In genomic region chr4:26860922-26861433, GRCh38 we compare ENCODE assay signal across 8 cellular contexts.
DNase-seq lines count a peak whose midpoint lies in the region; ATAC-seq lines count a peak whose summit lies in the region.

No MANE protein-coding gene starts in this region.

- peak; percentile 5 for ATAC-seq in GM19468 (IDR thresholded peaks at IDR 0.05; ENCODE audit: extremely low read depth, unreplicated experiment)
- peak; percentile 4 for ATAC-seq in HG03558 (IDR thresholded peaks at IDR 0.05; ENCODE audit: extremely low read depth, unreplicated experiment)

- H3K27ac Mint-ChIP-seq in T-helper 1 cell treated with Interleukin-12 subunit alpha and Interleukin-12 subunit beta and Interleukin-4 antibody, amounts not matched to agents 30 μg/mL and 1 μg/mL, for 36 hours = peak overlapping the region; percentile 96

- H3K9me3 Mint-ChIP-seq in T-helper 1 cell treated with Interleukin-12 subunit alpha and Interleukin-12 subunit beta and Interleukin-4 antibody, amounts not matched to agents 30 μg/mL and 1 μg/mL, for 36 hours = no peaks in the 10 kb centered on the region

- DNase-seq in COLO668 (lab: John Stamatoyannopoulos, UW; ENCODE audit: unreplicated experiment) = peak; percentile 85
- peak in 31 of 56 donors; percentile 28 to 81 (median 64) for DNase-seq in amygdala (lab: John Stamatoyannopoulos, UW)
- DNase-seq in hypothalamus (lab: John Stamatoyannopoulos, UW) = peak in 28 of 51 donors; percentile 18 to 79 (median 60)
- DNase-seq in skeletal muscle cell (ENCODE audit: low read depth) = no peak
- DNase-seq in cerebellar nuclear complex (lab: John Stamatoyannopoulos, UW) = no peak

- peak overlapping the region; percentile 79 for H3K4me3 ChIP-seq in skeletal muscle cell (ENCODE audit: low read depth, low read length)

- peaks cover 8% of the 10 kb centered on the region for H3K36me3 Mint-ChIP-seq in T-helper 1 cell treated with Interleukin-12 subunit alpha and Interleukin-12 subunit beta and Interleukin-4 antibody, amounts not matched to agents 30 μg/mL and 1 μg/mL, for 36 hours (ENCODE audit: low read depth)

- H3K27me3 Mint-ChIP-seq in T-helper 1 cell treated with Interleukin-12 subunit alpha and Interleukin-12 subunit beta and Interleukin-4 antibody, amounts not matched to agents 30 μg/mL and 1 μg/mL, for 36 hours (ENCODE audit: low read depth) = peaks cover 4% of the 10 kb centered on the region

- H3K4me1 Mint-ChIP-seq in T-helper 1 cell treated with Interleukin-12 subunit alpha and Interleukin-12 subunit beta and Interleukin-4 antibody, amounts not matched to agents 30 μg/mL and 1 μg/mL, for 36 hours (ENCODE audit: low read depth) = peaks cover 49% of the 10 kb centered on the region

- H3K4me3 Mint-ChIP-seq in T-helper 1 cell treated with Interleukin-12 subunit alpha and Interleukin-12 subunit beta and Interleukin-4 antibody, amounts not matched to agents 30 μg/mL and 1 μg/mL, for 36 hours = peak overlapping the region; percentile 95

Comparison
In these comparisons a context has a peak if more than half of its experiments do, and no peak if none do; other contexts are left out.
1. DNase-seq: peak in COLO668 (single experiment), amygdala (31 of 56) and hypothalamus (28 of 51); none in skeletal muscle cell (single experiment) and cerebellar nuclear complex (0 of 2).